2 cellular contexts compared by ENCODE assay signal in genomic region chr11:43289368-43289767, GRCh38.
TF ChIP-seq lines count a peak whose summit lies in the region.

No MANE protein-coding gene starts in this region.

TF ChIP-seq in HepG2, 621 proteins besides CTCF, POLR2A, EP300 and RAD21:
- TF ChIP-seq MBD4 (IDR thresholded peaks at IDR 0.05; ENCODE audit: borderline replicate concordance, low read length) (no peak), TBX3 (IDR thresholded peaks at IDR 0.05; ENCODE audit: borderline replicate concordance) (no peak), KMT2B (CRISPR knock-in tag; IDR thresholded peaks at IDR 0.05) (no peak), E2F1 (CRISPR knock-in tag; IDR thresholded peaks at IDR 0.05) (no peak), MATR3 (CRISPR knock-in tag; IDR thresholded peaks at IDR 0.05) (no peak)

TF ChIP-seq in H1, 55 proteins besides CTCF, POLR2A, EP300 and RAD21:
- TF ChIP-seq TCF12 (IDR thresholded peaks at IDR 0.05; ENCODE audit: low read depth, low read length) (0 out of 2 replicates have a peak, but pooled peaks have one; percentile 31), HDAC2 (IDR thresholded peaks at IDR 0.05; ENCODE audit: borderline replicate concordance in 1 of 2, low read depth in 2 of 2, low read length in 2 of 2) (no peak), MAX (IDR thresholded peaks at IDR 0.05) (0 out of 2 replicates have a peak, but pooled peaks have one; percentile 20)
